8 cellular contexts compared by ENCODE assay signal in the genomic region with DNA sequence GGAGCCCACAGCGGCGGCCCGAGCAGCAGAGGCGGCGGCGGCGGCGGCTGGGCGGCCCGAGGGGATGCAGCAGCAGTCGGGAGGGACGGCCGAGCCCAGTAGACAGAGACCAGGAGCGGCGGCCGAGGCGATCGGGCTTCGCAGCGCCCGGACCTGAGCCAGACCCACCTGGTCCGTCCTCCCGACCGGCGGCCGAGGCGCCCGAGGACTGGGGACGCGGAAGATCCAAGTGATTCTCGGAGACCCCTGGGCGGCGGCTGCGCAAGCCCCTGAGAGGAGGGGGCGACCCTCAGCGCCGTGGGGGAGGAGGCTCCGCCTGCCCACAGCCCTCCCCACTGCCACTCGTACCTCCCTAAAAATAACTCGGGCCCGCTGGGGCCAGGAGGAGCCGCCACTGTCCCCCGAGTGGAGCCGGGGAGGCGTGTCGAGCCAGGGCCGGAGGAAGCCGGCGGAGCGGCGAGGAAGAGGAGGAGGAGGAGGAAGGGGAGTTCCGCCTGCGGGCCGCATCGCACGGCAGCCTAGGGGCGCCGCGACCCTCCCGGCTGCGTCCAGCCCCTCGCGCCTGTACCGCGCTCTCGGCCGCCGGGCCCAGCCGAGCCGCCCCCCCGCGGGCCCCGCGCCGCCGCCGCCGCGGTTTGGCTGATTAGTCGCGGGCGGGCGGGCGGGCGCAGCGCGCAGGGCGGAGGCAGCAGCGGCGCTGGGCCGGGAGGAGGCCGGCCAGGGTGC. TPM values are rescaled to one million over a fixed set of nuclear protein-coding genes. Genes with fewer than 3 reads are reported as not detected.
A peak's percentile ranks its signal among the peaks of the same experiment; 100 is the strongest.
DNase-seq lines count a peak whose midpoint lies in the region; ATAC-seq, FAIRE-seq and TF ChIP-seq lines count a peak whose summit lies in the region.

No MANE protein-coding gene starts in this region.

- no peak for FAIRE-seq in H54 (lab: Jason Lieb, UNC)

- H3K9me3 ChIP-seq in psoas muscle = no peaks in the 10 kb centered on the region

- CTCF ChIA-PET in BJ (lab: Yijun Ruan, JAX) = no interaction called here

- H3K27me3 ChIP-seq in BJ (ENCODE audit: control insufficient read depth, insufficient read depth, low read length) (peaks cover 1% of the 10 kb centered on the region; the same call in 1 of the 2 replicates), psoas muscle (ENCODE audit: insufficient read depth in 3 of 3, low read length in 2 of 3) (no peaks in the 10 kb centered on the region)

- intact Hi-C loops in left ventricle myocardium superior (cut with micrococcal nuclease) (loop anchor here (10.0 kb wide), 1 partner anchor 71 kb away; no protein-coding TSS in a partner anchor), psoas muscle (cut with DNase I) (loop anchor here (5.0 kb wide), 3 partner anchors 39 to 336 kb away; a partner anchor contains a TSS)

- H3K27ac ChIP-seq in psoas muscle = peak overlapping the region; percentile 97

- peaks cover 36% of the 10 kb centered on the region for H3K4me1 ChIP-seq in psoas muscle

- H3K36me3 ChIP-seq in BJ (ENCODE audit: control insufficient read depth, insufficient read depth, low read length) (no peaks in the 10 kb centered on the region), psoas muscle (ENCODE audit: insufficient read depth in 1 of 2, low read depth in 1 of 2) (no peaks in the 10 kb centered on the region)

- TF ChIP-seq CTCF in BJ (IDR thresholded peaks at IDR 0.05; ENCODE audit: insufficient read depth, low read depth, low read length) (no peak), psoas muscle (IDR thresholded peaks at IDR 0.05) (no peak)

- POLR2A ChIA-PET in BJ (lab: Charles Lee) = no interaction called here

- DNase-seq in BJ (ENCODE audit: low read depth) (no peak), GM19238 (ENCODE audit: insufficient read length, low spot score) (peak; percentile 40), SKM-1 treated with dmso at 0.1 percent for 144 hours (lab: John Stamatoyannopoulos, UW; ENCODE audit: unreplicated experiment) (peak; percentile 27), amniotic stem cell (lab: John Stamatoyannopoulos, UW) (peak; percentile 22), left ventricle myocardium superior (peak; percentile 76), psoas muscle (peak; percentile 63 to 81), H54 (ENCODE audit: insufficient read length, low spot score) (no peak)

- 0 to 1% (median 0%) methylated on average over 34 to 92 of the region's 92 CpGs for WGBS in psoas muscle, 3 donors

- ATAC-seq in HG03280 (IDR thresholded peaks at IDR 0.05; ENCODE audit: unreplicated experiment) (peak; percentile 29), left ventricle myocardium superior (peak; percentile 63), psoas muscle (peak; percentile 56 to 73 (median 71))

- TF ChIP-seq POLR2A in H54 (IDR thresholded peaks at IDR 0.05; ENCODE audit: low read depth, low read length) = no peak

- peak overlapping the region; percentile 89 for H3K4me3 ChIP-seq in BJ (ENCODE audit: low read depth, low read length)
- peak overlapping the region; percentile 99 for H3K4me3 ChIP-seq in psoas muscle

RNA-seq across cellular contexts. Expression of a gene that starts 0.7 kb away (rescaled TPM):
- 19.6 and 28.3 TPM in 2 replicates for polyA plus RNA-seq in BJ (2011; rRNA removed)
- 24.1 and 34.4 TPM in 2 replicates for polyA minus RNA-seq in BJ (2011; rRNA and poly(A)+ RNA removed)
- 42.2 TPM for total RNA-seq in left ventricle myocardium superior
- 10 to 100 TPM; 20.4 to 35.2 (median 22.3) TPM for total RNA-seq in psoas muscle
- polyA plus RNA-seq in psoas muscle = 10 to 100 TPM in 1 of 3 donors, 1 to 10 TPM in 2; 4.6 to 15.3 (median 6.3) TPM

Comparison
In these comparisons a context has a peak if more than half of its experiments do, and no peak if none do; other contexts are left out.
1. DNase-seq: peak in GM19238 (single experiment), SKM-1 treated with dmso at 0.1 percent for 144 hours (single experiment), amniotic stem cell (single experiment), left ventricle myocardium superior (single experiment) and psoas muscle (2 of 2); none in BJ (single experiment) and H54 (single experiment).
2. Peak in every context shown above with its lines, with median percentiles within 50 percentile points of each other: ATAC-seq.